ENCODE assay signal across 1 cellular context in genomic region chr17:1485748-1486376, GRCh38.
TF ChIP-seq lines count a peak whose summit lies in the region.

No MANE protein-coding gene starts in this region.

TF ChIP-seq in IMR-90, 13 proteins besides CTCF, POLR2A, EP300 and RAD21:
- TF ChIP-seq MAZ (IDR thresholded peaks at IDR 0.05; ENCODE audit: borderline replicate concordance, low read depth, low read length), result peak; percentile 49; the same call in 1 of the 2 replicates
- 0 out of 2 replicates have a peak, but pooled peaks have one; percentile 45 for TF ChIP-seq MXI1 (IDR thresholded peaks at IDR 0.05; ENCODE audit: borderline replicate concordance, low read depth, low read length)
- TF ChIP-seq FOS (IDR thresholded peaks at IDR 0.05; ENCODE audit: low read depth, low read length), result no peak
- TF ChIP-seq SMC3 (IDR thresholded peaks at IDR 0.05; ENCODE audit: low read depth, low read length), result no peak
- TF ChIP-seq BHLHE40 (IDR thresholded peaks at IDR 0.05; ENCODE audit: low read depth, low read length), result no peak
- TF ChIP-seq MAFK (IDR thresholded peaks at IDR 0.05; ENCODE audit: low read depth, low read length), result no peak
